12 cellular contexts compared by ENCODE assay signal in the genomic region with DNA sequence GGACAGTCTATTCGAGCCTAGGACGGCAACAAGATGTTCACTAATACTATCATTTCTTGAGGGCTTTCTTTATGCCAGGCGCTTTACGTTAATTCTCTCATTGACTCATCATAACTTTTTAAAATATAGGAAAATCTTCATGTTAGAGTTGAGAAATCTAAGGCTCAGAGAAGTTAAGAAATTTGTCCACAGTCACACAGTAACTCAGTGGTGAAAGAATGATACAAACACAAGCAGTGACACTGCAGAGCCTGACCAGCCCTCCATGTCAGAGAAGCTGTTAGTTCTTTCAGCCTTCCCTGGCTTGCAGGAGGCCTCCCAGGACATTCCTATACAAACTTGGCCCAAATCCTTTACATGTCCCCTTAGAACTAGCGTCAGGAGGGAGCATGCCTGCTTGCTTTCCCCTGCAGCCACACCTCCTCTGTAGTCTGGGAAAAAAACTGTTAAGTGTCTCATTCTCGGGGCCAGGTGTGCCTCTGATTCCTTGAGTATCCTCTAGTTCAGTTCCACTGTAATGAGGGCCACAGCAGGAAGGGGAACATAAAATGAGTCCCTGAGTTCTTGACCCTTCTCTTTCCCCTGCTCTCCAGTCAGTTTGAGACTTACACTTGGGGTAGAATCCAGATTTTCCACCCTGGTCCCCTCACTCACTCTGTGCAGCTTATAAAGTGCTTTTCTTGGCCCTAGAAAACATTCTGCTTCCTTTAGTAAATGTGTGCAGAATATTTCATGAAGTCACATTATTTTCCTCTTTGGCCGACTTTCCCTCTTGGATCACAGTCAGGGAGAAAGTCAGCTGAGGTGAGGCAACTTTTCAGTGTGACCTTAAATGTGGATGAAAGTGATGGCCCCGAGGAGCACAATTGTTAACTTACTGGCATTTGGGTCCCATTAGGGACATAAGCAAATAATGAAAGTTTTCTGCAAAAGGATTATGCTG.
A peak's percentile ranks its signal among the peaks of the same experiment; 100 is the strongest.
DNase-seq lines count a peak whose midpoint lies in the region; ATAC-seq and TF ChIP-seq lines count a peak whose summit lies in the region.
"Had no signal": no experiment of that assay in that cellular context is flagged by ENCODE, and none has a peak within 500 bp of the region (broad histone marks: within the 10 kb centered on the region; RNA-seq: fewer than 3 reads in every experiment).

No MANE protein-coding gene starts in this region.

- intact Hi-C loops in adrenal gland (cut with DNase I) = no loop called here
- intact Hi-C loops in left ventricle myocardium superior (cut with micrococcal nuclease) = no loop called here
- intact Hi-C loops in prostate gland (cut with DNase I) = loop anchor here (5.0 kb wide), 1 partner anchor 71 kb away; no protein-coding TSS in a partner anchor

- no peak overlapping the region for H3K4me3 ChIP-seq in adrenal gland
- no peak overlapping the region for H3K4me3 ChIP-seq in prostate gland

- DNase-seq in adrenal gland (peak in 5 of 7 donors; percentile 54 to 73 (median 60)), left ventricle myocardium superior (no peak), prostate gland (ENCODE audit: low spot score) (no peak), cerebellar cortex (ENCODE audit: low spot score) (no peak), DMS 273 treated with DMSO at 0.1 percent for 48 hours (lab: John Stamatoyannopoulos, UW) (no peak)
- DNase-seq: activated T-cell treated with anti-CD3 and anti-CD28 coated beads, Interleukin-2, amount 50 U/mL, for 72 hours; effector CD4-positive, alpha-beta T cell; stimulated activated CD4-positive, alpha-beta T cell treated with anti-CD3 and anti-CD28 coated beads, Interleukin-12 subunit alpha, Interleukin-12 subunit beta, amount 100 ng/mL, for 4 hours; stimulated activated naive CD8-positive, alpha-beta T cell treated with anti-CD3 and anti-CD28 coated beads, Interleukin-15, amount 100 ng/mL, for 72 hours had no signal

- H3K36me3 ChIP-seq in adrenal gland (replicated peaks in 1 of 2) (no peaks in the 10 kb centered on the region), prostate gland (no peaks in the 10 kb centered on the region)

- H3K27ac ChIP-seq in C4-2B = peak overlapping the region; percentile 56
- peak overlapping the region; percentile 27 to 85 (median 75) for H3K27ac ChIP-seq in adrenal gland
- H3K27ac ChIP-seq in prostate gland = peak overlapping the region; percentile 69 to 76

- H3K4me1 ChIP-seq in adrenal gland (replicated peaks in 1 of 2) (peaks cover 28 to 30% of the 10 kb centered on the region in 2 donors), prostate gland (replicated peaks) (peaks cover 31% of the 10 kb centered on the region)

- H3K27me3 ChIP-seq in adrenal gland = no peaks in the 10 kb centered on the region
- H3K27me3 ChIP-seq in prostate gland (replicated peaks; ENCODE audit: insufficient read depth) = no peaks in the 10 kb centered on the region

- ATAC-seq in left ventricle myocardium superior = peak; percentile 46
- no peak for ATAC-seq in GM18870 (IDR thresholded peaks at IDR 0.05; ENCODE audit: unreplicated experiment)
- ATAC-seq in HG03196 (IDR thresholded peaks at IDR 0.05; ENCODE audit: unreplicated experiment) = no peak
- ATAC-seq: activated T-cell treated with anti-CD3 and anti-CD28 coated beads, Interleukin-2, amount 50 U/mL, for 72 hours; stimulated activated naive CD8-positive, alpha-beta T cell treated with anti-CD3 and anti-CD28 coated beads, Interleukin-15, amount 100 ng/mL, for 72 hours had no signal

- no peaks in the 10 kb centered on the region for H3K9me3 ChIP-seq in adrenal gland (replicated peaks in 1 of 3)
- H3K9me3 ChIP-seq in prostate gland = no peaks in the 10 kb centered on the region

- TF ChIP-seq CTCF in C4-2B (conservative IDR thresholded peaks at IDR 0.05) = no peak
- TF ChIP-seq CTCF in adrenal gland (IDR thresholded peaks at IDR 0.05) = no peak
- TF ChIP-seq CTCF in prostate gland (IDR thresholded peaks at IDR 0.05) = no peak

- TF ChIP-seq POLR2A in adrenal gland (IDR thresholded peaks at IDR 0.05) (no peak), prostate gland (IDR thresholded peaks at IDR 0.05) (no peak)

- whole genome bisulfite sequencing in adrenal gland, 4 donors = 57 to 68% (median 62%) methylated on average over 8 of the region's 8 CpGs
- 37% methylated on average over 8 of the region's 8 CpGs for WGBS in prostate gland

Comparison
In these comparisons a context has a peak if more than half of its experiments do, and no peak if none do; other contexts are left out.
1. DNase-seq: peak in adrenal gland (5 of 7); none in left ventricle myocardium superior (single experiment), prostate gland (single experiment), cerebellar cortex (single experiment) and DMS 273 treated with DMSO at 0.1 percent for 48 hours (single experiment).
2. Peak in every context shown above with its lines, with median percentiles within 50 percentile points of each other: H3K27ac ChIP-seq.